Comparison of ENCODE assay signal across 8 cellular contexts in genomic region chr2:135984199-135985017, GRCh38. TPM values are rescaled to one million over a fixed set of nuclear protein-coding genes. Genes with fewer than 3 reads are reported as not detected.
A peak's percentile ranks its signal among the peaks of the same experiment; 100 is the strongest.
DNase-seq lines count a peak whose midpoint lies in the region; ATAC-seq, FAIRE-seq and TF ChIP-seq lines count a peak whose summit lies in the region.

No MANE protein-coding gene starts in this region.

- no peaks in the 10 kb centered on the region for H3K9me3 Mint-ChIP-seq in IgD-negative memory B cell

- no peaks in the 10 kb centered on the region for H3K27me3 ChIP-seq in bronchial epithelial cell (ENCODE audit: control insufficient read depth, insufficient read depth, low read length)
- no peaks in the 10 kb centered on the region for H3K27me3 ChIP-seq in muscle layer of colon (ENCODE audit: control insufficient read depth in 1 of 2, insufficient read depth in 2 of 2, low read length in 2 of 2)

- peak; percentile 30 for ATAC-seq in GM21526 (IDR thresholded peaks at IDR 0.05; ENCODE audit: low FRiP score, unreplicated experiment)

- H3K36me3 Mint-ChIP-seq in IgD-negative memory B cell, result peaks cover 3% of the 10 kb centered on the region

- H3K27me3 Mint-ChIP-seq in IgD-negative memory B cell, result no peaks in the 10 kb centered on the region

- H3K4me1 Mint-ChIP-seq in IgD-negative memory B cell, result peaks cover 31 to 40% (median 38%) of the 10 kb centered on the region in 3 donors

- no peaks in the 10 kb centered on the region for H3K9me3 ChIP-seq in ES-I3 (ENCODE audit: control insufficient read depth, insufficient read depth, low read length)
- no peaks in the 10 kb centered on the region for H3K9me3 ChIP-seq in muscle layer of colon (ENCODE audit: low read length)

- DNase-seq in bronchial epithelial cell (ENCODE audit: low read depth) (no peak), NCI-H1436 treated with DMSO at 0.1 percent for 48 hours (lab: John Stamatoyannopoulos, UW) (no peak), GM19240 (ENCODE audit: insufficient read length, low spot score) (no peak), T-helper 9 cell (no peak)

- peaks cover 4% of the 10 kb centered on the region; the same call in 1 of the 2 replicates for H3K4me1 ChIP-seq in ES-I3 (ENCODE audit: insufficient read depth, low read length)
- peaks cover 37% of the 10 kb centered on the region for H3K4me1 ChIP-seq in muscle layer of colon (ENCODE audit: insufficient read depth, low read length)

- TF ChIP-seq CTCF in bronchial epithelial cell (IDR thresholded peaks at IDR 0.05; ENCODE audit: insufficient read depth, low read length, severe bottlenecking), result no peak

- H3K4me3 ChIP-seq in bronchial epithelial cell (ENCODE audit: low read depth, low read length) (peak overlapping the region; percentile 85), muscle layer of colon (ENCODE audit: low read depth in 1 of 2, low read length in 2 of 2) (peak overlapping the region; percentile 87 to 98)

- H3K36me3 ChIP-seq in ES-I3 (ENCODE audit: insufficient read depth, low read length), result no peaks in the 10 kb centered on the region; the same call in 1 of the 2 replicates
- H3K36me3 ChIP-seq in bronchial epithelial cell (ENCODE audit: control insufficient read depth, insufficient read depth, low read length), result peaks cover 8% of the 10 kb centered on the region
- no peaks in the 10 kb centered on the region for H3K36me3 ChIP-seq in muscle layer of colon (ENCODE audit: insufficient read depth, low read length)

- peak overlapping the region; percentile 93 to 99 (median 96) for H3K4me3 Mint-ChIP-seq in IgD-negative memory B cell

- H3K9ac ChIP-seq in ES-I3 (ENCODE audit: low read depth, low read length) (peak overlapping the region; percentile 68), muscle layer of colon (ENCODE audit: low read length) (peak overlapping the region; percentile 65)

- peak overlapping the region; percentile 97 for H3K27ac ChIP-seq in muscle layer of colon (ENCODE audit: low read depth, low read length)

- peak overlapping the region; percentile 90 to 99 (median 96) for H3K27ac Mint-ChIP-seq in IgD-negative memory B cell

- no peak for FAIRE-seq in bronchial epithelial cell (lab: Jason Lieb, UNC)

RNA-seq across cellular contexts. Expression of gene DARS1, which starts 1.0 kb away (rescaled TPM):
- polyA plus RNA-seq in IgD-negative memory B cell, result 117 TPM
- 106 and 111 TPM in 2 replicates for total RNA-seq in bronchial epithelial cell
